Comparison of ENCODE assay signal across 9 cellular contexts in genomic region chr2:206733341-206733740, GRCh38. TPM values are rescaled to one million over a fixed set of nuclear protein-coding genes. Genes with fewer than 3 reads are reported as not detected.
"Had no signal": no experiment of that assay in that cellular context is flagged by ENCODE, and none has a peak within 500 bp of the region (broad histone marks: within the 10 kb centered on the region; RNA-seq: fewer than 3 reads in every experiment).

No MANE protein-coding gene starts in this region.

- H3K4me2 ChIP-seq: GM23338 had no signal

- H3K27ac ChIP-seq: GM23248 had no signal

- H3K36me3 ChIP-seq: HAP-1 had no signal

- DNase-seq: GM23248, GOT3, H7, H9, HCEC 1CT, HFFc6 had no signal

- H3K4me1 ChIP-seq: HAP-1 had no signal

- H3K9ac ChIP-seq: GM23248 had no signal

- H3K9me3 ChIP-seq: HAP-1 had no signal

- H2AFZ ChIP-seq: GM23248 had no signal

- H3K4me3 ChIP-seq: GM23248, GM23338, HAP-1 had no signal

RNA-seq across cellular contexts. Expression of gene DYTN, which starts 15.1 kb away (rescaled TPM):
- polyA plus RNA-seq: GM23248, GM23338, H1 had no signal
